ENCODE assay signal across 14 cellular contexts in the genomic region with DNA sequence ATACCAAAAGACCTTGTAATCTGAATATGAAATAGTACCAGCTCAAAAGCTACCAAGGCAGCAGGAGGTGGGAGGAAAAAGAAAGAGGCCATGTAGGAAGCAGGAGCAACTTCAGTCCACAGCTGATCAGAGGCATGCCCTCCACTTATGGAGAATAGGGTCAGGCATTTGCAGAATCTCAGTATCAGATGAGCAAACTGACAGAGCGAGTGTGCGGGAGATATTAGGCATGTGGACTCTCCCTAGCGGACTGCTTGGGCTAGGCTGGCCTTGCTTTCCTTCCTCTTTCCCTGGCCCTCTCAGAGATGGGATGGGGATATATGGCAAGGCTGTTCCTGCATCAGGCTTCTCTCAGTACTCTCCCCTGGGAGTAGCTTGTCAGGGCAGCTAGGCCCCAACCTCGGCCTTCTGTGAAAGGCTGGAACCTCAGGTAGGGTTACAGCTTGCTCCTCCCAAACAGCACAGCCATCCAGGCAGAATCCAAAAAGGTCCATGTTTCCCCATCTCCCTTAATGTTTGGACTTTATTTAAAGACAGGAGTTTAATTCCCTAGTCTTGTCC. TPM values are rescaled to one million over a fixed set of nuclear protein-coding genes. Genes with fewer than 3 reads are reported as not detected.
A peak's percentile ranks its signal among the peaks of the same experiment; 100 is the strongest.
DNase-seq lines count a peak whose midpoint lies in the region; ATAC-seq and TF ChIP-seq lines count a peak whose summit lies in the region.
"Had no signal": no experiment of that assay in that cellular context is flagged by ENCODE, and none has a peak within 500 bp of the region (broad histone marks: within the 10 kb centered on the region; RNA-seq: fewer than 3 reads in every experiment).

No MANE protein-coding gene starts in this region.

- whole genome bisulfite sequencing in right cardiac atrium = 57% methylated on average over 4 of the region's 4 CpGs

- no peaks in the 10 kb centered on the region for H3K27me3 ChIP-seq in right cardiac atrium (ENCODE audit: control insufficient read depth, insufficient read depth)
- H3K27me3 ChIP-seq: SJCRH30, tibial artery had no signal

- H3K27ac ChIP-seq in right cardiac atrium (ENCODE audit: low read length) = peak overlapping the region; percentile 79
- H3K27ac ChIP-seq: SJCRH30 had no signal

- intact Hi-C loops in right cardiac atrium (cut with DNase I) = loop anchor here in 2 of 4 donors (10.0 kb wide), 3 partner anchors 74 to 256 kb away; no protein-coding TSS in a partner anchor
- intact Hi-C loops in Calu3 (cut with micrococcal nuclease; ENCODE audit: unreplicated experiment) = no loop called here

- H3K4me1 Mint-ChIP-seq in activated CD8-positive, alpha-beta memory T cell treated with anti-CD3 and anti-CD28 coated beads, Interleukin-2, amount 10 ng/mL, durations not matched to agents 7 days and 5 days = peaks cover 78% of the 10 kb centered on the region
- H3K4me1 Mint-ChIP-seq in T-cell (peaks cover 87 to 89% (median 88%) of the 10 kb centered on the region in 3 donors), Calu3 (ENCODE audit: low read depth, unreplicated experiment) (peaks cover 14% of the 10 kb centered on the region)
- H3K4me1 Mint-ChIP-seq in stimulated activated naive B cell treated with anti-CD40 and anti-IgM and Interleukin-4, amounts not matched to agents 10 μg/mL and 1 μg/mL and 100 μg/mL, for 72 hours = peaks cover 53 to 83% of the 10 kb centered on the region in 2 donors

- no peak overlapping the region for H3K4me3 ChIP-seq in right cardiac atrium (ENCODE audit: low read length)
- H3K4me3 ChIP-seq: prostate gland, SJCRH30 had no signal

- no peaks in the 10 kb centered on the region for H3K9me3 Mint-ChIP-seq in activated CD8-positive, alpha-beta memory T cell treated with anti-CD3 and anti-CD28 coated beads, Interleukin-2, amount 10 ng/mL, durations not matched to agents 7 days and 5 days (ENCODE audit: low read depth)
- H3K9me3 Mint-ChIP-seq in T-cell = no peaks in the 10 kb centered on the region
- H3K9me3 Mint-ChIP-seq in stimulated activated naive B cell treated with anti-CD40 and anti-IgM and Interleukin-4, amounts not matched to agents 10 μg/mL and 1 μg/mL and 100 μg/mL, for 72 hours = no peaks in the 10 kb centered on the region
- H3K9me3 Mint-ChIP-seq in Calu3 (ENCODE audit: low read depth, unreplicated experiment) = no peaks in the 10 kb centered on the region

- ATAC-seq in activated CD8-positive, alpha-beta memory T cell treated with anti-CD3 and anti-CD28 coated beads, Interleukin-2, amount 10 ng/mL, durations not matched to agents 7 days and 5 days = no peak
- ATAC-seq in T-cell (replicated peaks in 1 of 4) = no peak
- ATAC-seq in right cardiac atrium = no peak
- no peak for ATAC-seq in stimulated activated naive B cell treated with anti-CD40 and anti-IgM and Interleukin-4, amounts not matched to agents 10 μg/mL and 1 μg/mL and 100 μg/mL, for 72 hours (replicated peaks)

- H3K36me3 Mint-ChIP-seq in activated CD8-positive, alpha-beta memory T cell treated with anti-CD3 and anti-CD28 coated beads, Interleukin-2, amount 10 ng/mL, durations not matched to agents 7 days and 5 days = peaks cover 2% of the 10 kb centered on the region
- H3K36me3 Mint-ChIP-seq in T-cell (no peaks in the 10 kb centered on the region), Calu3 (ENCODE audit: insufficient read depth, unreplicated experiment) (peaks cover 3% of the 10 kb centered on the region)
- H3K36me3 Mint-ChIP-seq in stimulated activated naive B cell treated with anti-CD40 and anti-IgM and Interleukin-4, amounts not matched to agents 10 μg/mL and 1 μg/mL and 100 μg/mL, for 72 hours = no peaks in the 10 kb centered on the region

- no peak for DNase-seq in activated CD8-positive, alpha-beta memory T cell treated with anti-CD3 and anti-CD28 coated beads, Interleukin-2, amount 10 ng/mL, durations not matched to agents 7 days and 5 days
- DNase-seq in activated CD8-positive, alpha-beta memory T cell treated with anti-CD3 and anti-CD28 coated beads for 24 hours = no peak
- DNase-seq in T-cell (no peak), right cardiac atrium (no peak), Calu3 (no peak), nucleus accumbens (lab: John Stamatoyannopoulos, UW) (no peak), NCI-H2196 (lab: John Stamatoyannopoulos, UW; ENCODE audit: unreplicated experiment) (no peak)
- DNase-seq in stimulated activated naive B cell treated with anti-CD40 and anti-IgM and Interleukin-4, amounts not matched to agents 10 μg/mL and 1 μg/mL and 100 μg/mL, for 72 hours = no peak
- DNase-seq: activated CD4-positive, CD25-positive, alpha-beta regulatory T cell; dermis blood vessel endothelial cell; foreskin fibroblast; SJCRH30; tibial artery had no signal

- CTCF ChIA-PET in activated CD8-positive, alpha-beta memory T cell treated with anti-CD3 and anti-CD28 coated beads, Interleukin-2, amount 10 ng/mL, durations not matched to agents 7 days and 5 days (lab: Charles Lee) = interaction anchor here (1.3 to 3.5 kb wide), 3 partner anchors 25 to 80 kb away, joined by 4 to 20 read pairs (median 4); no protein-coding TSS in a partner anchor
- CTCF ChIA-PET in T-cell (lab: Charles Lee) = interaction anchor here (0.8 to 1.2 kb wide), 4 partner anchors 25 to 154 kb away, joined by 3 to 5 read pairs (median 4); no protein-coding TSS in a partner anchor
- CTCF ChIA-PET in Calu3 (lab: Charles Lee) = no interaction called here

- TF ChIP-seq CTCF in Calu3 (IDR thresholded peaks at IDR 0.05; ENCODE audit: unreplicated experiment) = no peak

- H3K4me1 ChIP-seq in right cardiac atrium (ENCODE audit: control insufficient read depth, insufficient read depth, low read length) = peaks cover 13% of the 10 kb centered on the region
- H3K4me1 ChIP-seq: prostate gland had no signal

- no peaks in the 10 kb centered on the region for H3K9me3 ChIP-seq in right cardiac atrium (ENCODE audit: control insufficient read depth, low read length)
- H3K9me3 ChIP-seq: prostate gland, SJCRH30, tibial artery had no signal

- POLR2A ChIA-PET in T-cell (lab: Charles Lee) = interaction anchor here (0.5 to 0.9 kb wide), 2 partner anchors 12 to 261 kb away, joined by 3 to 5 read pairs; no protein-coding TSS in a partner anchor

- H3K27ac Mint-ChIP-seq in activated CD8-positive, alpha-beta memory T cell treated with anti-CD3 and anti-CD28 coated beads, Interleukin-2, amount 10 ng/mL, durations not matched to agents 7 days and 5 days = peak overlapping the region; percentile 87
- H3K27ac Mint-ChIP-seq in T-cell (peak overlapping the region; percentile 80 to 98), Calu3 (ENCODE audit: unreplicated experiment) (no peak overlapping the region)
- peak overlapping the region; percentile 92 for H3K27ac Mint-ChIP-seq in stimulated activated naive B cell treated with anti-CD40 and anti-IgM and Interleukin-4, amounts not matched to agents 10 μg/mL and 1 μg/mL and 100 μg/mL, for 72 hours

- no TSS peak for BruUV-seq in Calu3 (replicated peaks; lab: Mats Ljungman, UMichigan)

- H3K27me3 Mint-ChIP-seq in activated CD8-positive, alpha-beta memory T cell treated with anti-CD3 and anti-CD28 coated beads, Interleukin-2, amount 10 ng/mL, durations not matched to agents 7 days and 5 days = no peaks in the 10 kb centered on the region
- no peaks in the 10 kb centered on the region for H3K27me3 Mint-ChIP-seq in T-cell
- no peaks in the 10 kb centered on the region for H3K27me3 Mint-ChIP-seq in stimulated activated naive B cell treated with anti-CD40 and anti-IgM and Interleukin-4, amounts not matched to agents 10 μg/mL and 1 μg/mL and 100 μg/mL, for 72 hours
- H3K27me3 Mint-ChIP-seq in Calu3 (ENCODE audit: unreplicated experiment) = peaks cover 13% of the 10 kb centered on the region

- H3K4me3 Mint-ChIP-seq in activated CD8-positive, alpha-beta memory T cell treated with anti-CD3 and anti-CD28 coated beads, Interleukin-2, amount 10 ng/mL, durations not matched to agents 7 days and 5 days = no peak overlapping the region
- H3K4me3 Mint-ChIP-seq in T-cell = peak overlapping the region; percentile 63 to 89 (median 67)
- H3K4me3 Mint-ChIP-seq in stimulated activated naive B cell treated with anti-CD40 and anti-IgM and Interleukin-4, amounts not matched to agents 10 μg/mL and 1 μg/mL and 100 μg/mL, for 72 hours = peak overlapping the region; percentile 75 to 85
- H3K4me3 Mint-ChIP-seq in Calu3 (ENCODE audit: low read depth, unreplicated experiment) = no peak overlapping the region

RNA-seq across cellular contexts. Expression of a gene that starts 37.0 kb away (rescaled TPM):
- 100 to 1,000 TPM; 408 to 671 TPM for total RNA-seq in activated CD8-positive, alpha-beta memory T cell treated with anti-CD3 and anti-CD28 coated beads, Interleukin-2, amount 10 ng/mL, durations not matched to agents 7 days and 5 days
- total RNA-seq in T-cell (1,000 to 10,000 TPM in 1 of 5 donors, 100 to 1,000 TPM in 4; 773 to 1,065 (median 854) TPM), right cardiac atrium (10 to 100 TPM; 38.3 to 60.6 (median 55.3) TPM), Calu3 (2022) (26.5 and 38.4 TPM in 2 replicates)
- polyA plus RNA-seq in right cardiac atrium = 24.5 TPM

Comparison
In these comparisons a context has a peak if more than half of its experiments do, and no peak if none do; other contexts are left out.
1. H3K4me3 Mint-ChIP-seq: peak in T-cell (3 of 3) and stimulated activated naive B cell treated with anti-CD40 and anti-IgM and Interleukin-4, amounts not matched to agents 10 μg/mL and 1 μg/mL and 100 μg/mL, for 72 hours (2 of 2); none in activated CD8-positive, alpha-beta memory T cell treated with anti-CD3 and anti-CD28 coated beads, Interleukin-2, amount 10 ng/mL, durations not matched to agents 7 days and 5 days (single experiment) and Calu3 (single experiment).
2. RNA of a gene that starts 37.0 kb away (total RNA-seq): 773 to 1,065 TPM in T-cell and 408 to 671 TPM in activated CD8-positive, alpha-beta memory T cell treated with anti-CD3 and anti-CD28 coated beads, Interleukin-2, amount 10 ng/mL, durations not matched to agents 7 days and 5 days; 38.3 to 60.6 TPM in right cardiac atrium and 26.5 to 38.4 TPM in Calu3; every median in the first group is over 4 times any median in the second.